In the genomic region with DNA sequence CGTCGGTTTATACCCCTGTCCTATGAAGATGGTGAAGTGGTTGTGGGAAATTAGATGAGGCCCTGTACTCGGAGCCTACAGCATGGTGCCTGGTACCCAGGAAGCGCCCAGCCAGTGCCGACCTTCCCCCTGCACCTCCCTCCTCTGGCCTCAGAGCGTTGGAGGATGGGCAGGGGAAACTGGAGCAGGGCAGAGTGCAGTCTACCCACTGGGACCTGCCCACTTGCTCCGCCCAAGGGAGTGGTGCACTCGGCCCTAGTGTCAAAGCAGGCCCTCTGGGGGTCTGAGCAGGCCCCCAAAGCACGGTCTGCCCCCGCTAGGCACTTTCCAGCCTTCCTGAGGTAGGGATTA, we compare ENCODE assay signal across 27 cellular contexts. TPM values are rescaled to one million over a fixed set of nuclear protein-coding genes. Genes with fewer than 3 reads are reported as not detected.
DNase-seq lines count a peak whose midpoint lies in the region; ATAC-seq and TF ChIP-seq lines count a peak whose summit lies in the region.
"Had no signal": no experiment of that assay in that cellular context is flagged by ENCODE, and none has a peak within 500 bp of the region (broad histone marks: within the 10 kb centered on the region; RNA-seq: fewer than 3 reads in every experiment).

No MANE protein-coding gene starts in this region.

- H4K8ac ChIP-seq in mesenchymal stem cell (ENCODE audit: low read length), result no peak overlapping the region

- H2BK5ac ChIP-seq in mesenchymal stem cell (ENCODE audit: low read depth, low read length, poor library complexity, severe bottlenecking), result no peak overlapping the region

- H2BK120ac ChIP-seq in mesenchymal stem cell (ENCODE audit: low read depth, low read length), result no peak overlapping the region

- no peaks in the 10 kb centered on the region for H3K79me1 ChIP-seq in mesenchymal stem cell (replicated peaks; ENCODE audit: low read length, poor library complexity, severe bottlenecking)

- no peak overlapping the region for H2BK12ac ChIP-seq in mesenchymal stem cell (ENCODE audit: low read length in 2 of 2)

- no peak overlapping the region for H3K4me2 ChIP-seq in mesenchymal stem cell (ENCODE audit: low read length, poor library complexity, severe bottlenecking)

- H3K14ac ChIP-seq in mesenchymal stem cell (ENCODE audit: low read length in 2 of 2), result no peak overlapping the region

- no peak overlapping the region for H4K91ac ChIP-seq in mesenchymal stem cell (ENCODE audit: low read length)

- DNase-seq in colonic mucosa, result peak; percentile 74
- no peak for DNase-seq in mesenchymal stem cell
- DNase-seq in testis, result peak; percentile 3
- DNase-seq: activated CD4-positive, CD25-positive, alpha-beta regulatory T cell; activated CD8-positive, alpha-beta T cell treated with anti-CD3 and anti-CD28 coated beads, Interleukin-2, amount 10 ng/mL, durations not matched to agents 7 days and 5 days; activated naive CD4-positive, alpha-beta T cell treated with anti-CD3 and anti-CD28 coated beads for 36 hours; CD4-positive, CD25-positive, alpha-beta regulatory T cell; heart right ventricle; naive B cell; NCI-H1694; NCI-H2171; NCI-H524 treated with DMSO at 0.1 percent for 48 hours; ovary; right cardiac atrium; Right ventricle myocardium superior; stimulated activated CD4-positive, alpha-beta T cell treated with anti-CD3 and anti-CD28 coated beads, Interleukin-15, amount 100 ng/mL, for 24 hours; stimulated activated CD8-positive, alpha-beta memory T cell treated with anti-CD3 and anti-CD28 coated beads, Interleukin-4, amount 100 ng/mL, for 48 hours; T-helper 9 cell had no signal

- ATAC-seq in HG03159 (IDR thresholded peaks at IDR 0.05; ENCODE audit: unreplicated experiment), result no peak
- ATAC-seq in GM18907 (IDR thresholded peaks at IDR 0.05; ENCODE audit: unreplicated experiment), result no peak
- no peak for ATAC-seq in GM21447 (IDR thresholded peaks at IDR 0.05; ENCODE audit: unreplicated experiment)
- ATAC-seq: HCT116, heart right ventricle, K562, right cardiac atrium had no signal

- intact Hi-C loops in colonic mucosa (cut with DNase I) (loop anchor here (5.0 kb wide), 2 partner anchors 142 to 317 kb away; no protein-coding TSS in a partner anchor), testis (cut with DNase I; ENCODE audit: low total_unique reads) (no loop called here)

- H3K4me3 ChIP-seq in HUES64 (ENCODE audit: low read length) (0 out of 2 replicates have a peak overlapping the region, but pooled peaks have one; percentile 25), colonic mucosa (no peak overlapping the region), mesenchymal stem cell (ENCODE audit: insufficient read depth in 1 of 2, low read depth in 1 of 2, low read length in 2 of 2) (no peak overlapping the region), testis (no peak overlapping the region)
- H3K4me3 ChIP-seq: heart right ventricle, K562, lung, ovary had no signal

- H3K27me3 ChIP-seq in HUES64 (ENCODE audit: insufficient read depth, low read length), result no peaks in the 10 kb centered on the region
- H3K27me3 ChIP-seq in colonic mucosa, result no peaks in the 10 kb centered on the region
- H3K27me3 ChIP-seq in mesenchymal stem cell (ENCODE audit: control insufficient read depth in 1 of 2, insufficient read depth in 1 of 2, low read length in 2 of 2), result peaks cover 11 to 24% of the 10 kb centered on the region in 2 experiments
- H3K27me3 ChIP-seq in testis, result no peaks in the 10 kb centered on the region
- H3K27me3 ChIP-seq: heart right ventricle, ovary had no signal

- peaks cover 21% of the 10 kb centered on the region for H3K4me1 ChIP-seq in HUES64 (ENCODE audit: insufficient read depth, low read length)
- H3K4me1 ChIP-seq in colonic mucosa, result no peaks in the 10 kb centered on the region
- peaks cover 8% of the 10 kb centered on the region for H3K4me1 ChIP-seq in mesenchymal stem cell (ENCODE audit: control insufficient read depth, insufficient read depth, low read depth, low read length)
- no peaks in the 10 kb centered on the region for H3K4me1 ChIP-seq in testis
- H3K4me1 ChIP-seq: heart right ventricle had no signal

- H3K9me3 ChIP-seq in HUES64 (ENCODE audit: insufficient read depth, low read depth, low read length) (no peaks in the 10 kb centered on the region), colonic mucosa (no peaks in the 10 kb centered on the region), mesenchymal stem cell (ENCODE audit: control insufficient read depth, low read length) (no peaks in the 10 kb centered on the region), testis (no peaks in the 10 kb centered on the region)
- H3K9me3 ChIP-seq: heart right ventricle, ovary had no signal

- no peak overlapping the region for H3K23ac ChIP-seq in mesenchymal stem cell (ENCODE audit: low read length in 2 of 2)

- H3K27ac ChIP-seq in HUES64 (ENCODE audit: low read depth, low read length) (peak overlapping the region; percentile 87), colonic mucosa (peak overlapping the region; percentile 42), mesenchymal stem cell (ENCODE audit: low read length, poor library complexity, severe bottlenecking) (no peak overlapping the region), testis (no peak overlapping the region)
- H3K27ac ChIP-seq: heart right ventricle, ovary had no signal

- no peak for TF ChIP-seq POLR2A in testis (IDR thresholded peaks at IDR 0.05)

- H3K18ac ChIP-seq in mesenchymal stem cell (ENCODE audit: low read depth in 1 of 2, low read length in 2 of 2), result no peak overlapping the region

- 0 out of 2 replicates have a peak overlapping the region, but pooled peaks have one; percentile 17 for H3K9ac ChIP-seq in HUES64 (ENCODE audit: low read depth, low read length)
- H3K9ac ChIP-seq in colonic mucosa (ENCODE audit: low read depth in 2 of 2, low read length in 2 of 2), result peak overlapping the region in 1 of 2 donors; percentile 39
- H3K9ac ChIP-seq in mesenchymal stem cell (ENCODE audit: low read length), result no peak overlapping the region

- H2AFZ ChIP-seq in mesenchymal stem cell (ENCODE audit: low read depth, low read length), result no peak overlapping the region

- no peak overlapping the region for H3K4ac ChIP-seq in mesenchymal stem cell (ENCODE audit: low read depth in 1 of 2, low read length in 2 of 2)

- H3K36me3 ChIP-seq in HUES64 (ENCODE audit: insufficient read depth, low read length) (no peaks in the 10 kb centered on the region), colonic mucosa (no peaks in the 10 kb centered on the region), mesenchymal stem cell (ENCODE audit: control insufficient read depth in 1 of 2, insufficient read depth in 2 of 2, low read depth in 1 of 2, low read length in 2 of 2) (no peaks in the 10 kb centered on the region), testis (ENCODE audit: low read depth, missing control alignments) (no peaks in the 10 kb centered on the region)
- H3K36me3 ChIP-seq: heart right ventricle, ovary had no signal

- WGBS in HUES64, result 56% methylated on average over 10 of the region's 10 CpGs
- 65% methylated on average over 9 of the region's 10 CpGs for WGBS in mesenchymal stem cell
- WGBS in testis, 2 donors, result 82 to 89% methylated on average over 2 to 10 of the region's 10 CpGs

- H2BK15ac ChIP-seq in mesenchymal stem cell (ENCODE audit: low read depth, poor library complexity, severe bottlenecking), result no peak overlapping the region

- no peak for TF ChIP-seq CTCF in colonic mucosa (IDR thresholded peaks at IDR 0.05)
- no peak for TF ChIP-seq CTCF in testis (IDR thresholded peaks at IDR 0.05)

- H2AK5ac ChIP-seq in mesenchymal stem cell (ENCODE audit: low read length, severe bottlenecking), result peak overlapping the region; percentile 50

RNA-seq across cellular contexts. Expression of a gene that starts 13.0 kb away (rescaled TPM):
- polyA plus RNA-seq in HUES64 (2013, experiment 1 of 2), result 0.15 TPM
- polyA plus RNA-seq in HUES64 (2013, experiment 2 of 2), result 0.32 TPM
- 10 to 100 TPM; 52.4 to 80.6 TPM for total RNA-seq in colonic mucosa
- not detected for polyA plus RNA-seq in mesenchymal stem cell (2013, experiment 1 of 2)
- polyA plus RNA-seq in mesenchymal stem cell (2013, experiment 2 of 2), result not detected
- total RNA-seq in testis, result 1 to 10 TPM in 1 of 2 donors, under 1 TPM in 1; 0.94 to 2.4 TPM
- polyA plus RNA-seq in testis (ENCODE audit: insufficient read depth, low read depth, low replicate concordance), result 1.7 TPM
- total RNA-seq: dermis microvascular lymphatic vessel endothelial cell, G401, K562, Right ventricle myocardium superior had no signal

RNA-seq across cellular contexts. Expression of a gene that starts 49.8 kb away (rescaled TPM):
- polyA plus RNA-seq in HUES64 (2013, experiment 1 of 2), result 7.3 TPM
- 7.7 TPM for polyA plus RNA-seq in HUES64 (2013, experiment 2 of 2)
- total RNA-seq in colonic mucosa (10 to 100 TPM; 11.1 to 11.2 TPM), testis (10 to 100 TPM; 12.8 to 16.5 TPM)
- 3.6 TPM for polyA plus RNA-seq in mesenchymal stem cell (2013, experiment 1 of 2)
- polyA plus RNA-seq in mesenchymal stem cell (2013, experiment 2 of 2), result 3.5 TPM
- polyA plus RNA-seq in testis (ENCODE audit: insufficient read depth, low read depth, low replicate concordance), result 13.9 TPM

Comparison
In these comparisons a context has a peak if more than half of its experiments do, and no peak if none do; other contexts are left out.
1. H3K27ac ChIP-seq: peak in HUES64 (single experiment) and colonic mucosa (single experiment); none in mesenchymal stem cell (single experiment) and testis (0 of 2).
2. RNA of a gene that starts 13.0 kb away (total RNA-seq): 52.4 to 80.6 TPM in colonic mucosa; 0.94 to 2.4 TPM in testis; every median in the first group is over 10 times any median in the second.